In the genomic region with DNA sequence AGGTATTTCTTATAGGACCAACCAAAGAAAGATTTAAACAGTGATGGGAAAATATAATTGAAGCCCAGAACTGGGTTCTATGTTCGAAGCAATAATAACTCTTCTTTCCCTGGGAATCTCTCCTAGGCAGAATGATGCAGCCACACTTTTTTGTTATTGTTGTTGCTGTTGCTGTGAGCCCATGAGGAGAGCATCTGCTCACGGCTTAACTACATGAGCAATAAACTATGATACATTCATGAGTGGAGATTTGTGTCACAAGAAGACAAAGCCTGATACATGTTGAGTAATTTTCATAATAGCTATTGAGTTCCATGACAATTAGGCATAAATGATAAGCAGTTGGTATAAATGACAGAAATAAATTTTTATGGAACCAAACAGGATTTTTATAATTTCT, we compare ENCODE assay signal across 15 cellular contexts.
DNase-seq lines count a peak whose midpoint lies in the region; TF ChIP-seq lines count a peak whose summit lies in the region.
"Had no signal": no experiment of that assay in that cellular context is flagged by ENCODE, and none has a peak within 500 bp of the region (broad histone marks: within the 10 kb centered on the region; RNA-seq: fewer than 3 reads in every experiment).

No MANE protein-coding gene starts in this region.

- TF ChIP-seq EP300 in ovary (IDR thresholded peaks at IDR 0.05), result no peak

- H3K36me3 ChIP-seq in ovary, result no peaks in the 10 kb centered on the region
- H3K36me3 ChIP-seq: neural progenitor cell had no signal

- TF ChIP-seq CTCF in AG04450 (IDR thresholded peaks at IDR 0.05; ENCODE audit: low read depth, low read length), result no peak
- TF ChIP-seq CTCF in epithelial cell of esophagus (IDR thresholded peaks at IDR 0.05; ENCODE audit: insufficient read depth, low read depth, low read length, missing control alignments), result no peak
- TF ChIP-seq CTCF in nephron (IDR thresholded peaks at IDR 0.05; ENCODE audit: unreplicated experiment in 3 of 3), result no peak
- TF ChIP-seq CTCF in ovary (IDR thresholded peaks at IDR 0.05), result no peak

- H3K4me1 ChIP-seq in ovary (ENCODE audit: insufficient read depth), result peaks cover 13% of the 10 kb centered on the region

- no peak overlapping the region for H3K4me3 Mint-ChIP-seq in nephron
- H3K4me3 Mint-ChIP-seq: activated T-helper 1 cell treated with anti-CD3 and anti-CD28 coated beads, Interleukin-12 subunit alpha, Interleukin-12 subunit beta, Interleukin-2, Interleukin-4 antibody, amounts not matched to agents 30 ng/mL and 10 ng/mL and 1 ng/mL, durations not matched to agents 14 hours and 24 hours and 36 hours; neural progenitor cell had no signal

- H3K4me3 ChIP-seq in AG04450 (ENCODE audit: low read depth, low read length) (no peak overlapping the region), epithelial cell of esophagus (ENCODE audit: low read length) (no peak overlapping the region), ovary (no peak overlapping the region)
- H3K4me3 ChIP-seq: neural progenitor cell had no signal

- peaks cover 41% of the 10 kb centered on the region for H3K4me1 Mint-ChIP-seq in nephron

- H3K36me3 Mint-ChIP-seq in nephron (ENCODE audit: low read depth), result peaks cover 37% of the 10 kb centered on the region

- no peaks in the 10 kb centered on the region for H3K9me3 ChIP-seq in AG04450 (ENCODE audit: control insufficient read depth, insufficient read depth, low read length)
- H3K9me3 ChIP-seq in ovary, result no peaks in the 10 kb centered on the region

- H3K27me3 Mint-ChIP-seq in nephron (ENCODE audit: low read depth), result no peaks in the 10 kb centered on the region

- peak overlapping the region in 2 of 3 experiments; percentile 72 to 86 for H3K27ac Mint-ChIP-seq in nephron
- H3K27ac Mint-ChIP-seq: neural progenitor cell had no signal

- 12 to 20% (median 15%) methylated on average over 2 of the region's 2 CpGs for WGBS in ovary, 3 donors

- no peak for TF ChIP-seq POLR2A in ovary (IDR thresholded peaks at IDR 0.05)

- H3K9me3 Mint-ChIP-seq in nephron, result no peaks in the 10 kb centered on the region
- H3K9me3 Mint-ChIP-seq: activated T-helper 1 cell treated with anti-CD3 and anti-CD28 coated beads, Interleukin-12 subunit alpha, Interleukin-12 subunit beta, Interleukin-2, Interleukin-4 antibody, amounts not matched to agents 30 ng/mL and 10 ng/mL and 1 ng/mL, durations not matched to agents 14 hours and 24 hours and 36 hours; neural progenitor cell had no signal

- intact Hi-C loops in ovary (cut with DNase I), result loop anchor here in 1 of 4 donors (10.0 kb wide), 1 partner anchor 75 kb away; no protein-coding TSS in a partner anchor

- POLR2A ChIA-PET in AG04450 (lab: Yijun Ruan, JAX), result no interaction called here

- H3K27ac ChIP-seq in AG04450 (ENCODE audit: low read depth, low read length), result peak overlapping the region; percentile 70
- H3K27ac ChIP-seq in ovary, result peak overlapping the region in 1 of 2 donors; percentile 21
- H3K27ac ChIP-seq: neural progenitor cell had no signal

- H3K27me3 ChIP-seq in AG04450 (ENCODE audit: control insufficient read depth, insufficient read depth, low read length) (no peaks in the 10 kb centered on the region), ovary (no peaks in the 10 kb centered on the region)
- H3K27me3 ChIP-seq: neural progenitor cell had no signal

- CTCF ChIA-PET in AG04450 (lab: Charles Lee), result interaction anchor here (0.6 to 1.6 kb wide), 2 partner anchors 9 to 162 kb away, joined by 3 read pairs; no protein-coding TSS in a partner anchor

- DNase-seq in AG04450 (ENCODE audit: low read depth, low spot score), result peak; percentile 44
- peak; percentile 76 for DNase-seq in HCEC 1CT
- peak; percentile 60 for DNase-seq in epithelial cell of esophagus (ENCODE audit: low read depth)
- no peak for DNase-seq in NCI-H2081 treated with DMSO at 0.1 percent for 48 hours (lab: John Stamatoyannopoulos, UW)
- no peak for DNase-seq in SIG-M5 (lab: John Stamatoyannopoulos, UW)
- no peak for DNase-seq in DMS153 (lab: John Stamatoyannopoulos, UW)
- no peak for DNase-seq in ovary
- DNase-seq: C1 segment of cervical spinal cord, erythroblast, KG1, kidney glomerular epithelial cell, NCI-H2081 had no signal

Comparison
In these comparisons a context has a peak if more than half of its experiments do, and no peak if none do; other contexts are left out.
1. DNase-seq: peak in AG04450 (single experiment), HCEC 1CT (single experiment) and epithelial cell of esophagus (single experiment); none in NCI-H2081 treated with DMSO at 0.1 percent for 48 hours (single experiment), SIG-M5 (single experiment), DMS153 (single experiment) and ovary (0 of 5).